ENCODE assay signal across 8 cellular contexts in genomic region chr11:803770-804598, GRCh38. TPM values are rescaled to one million over a fixed set of nuclear protein-coding genes. Genes with fewer than 3 reads are reported as not detected.
DNase-seq lines count a peak whose midpoint lies in the region; ATAC-seq and TF ChIP-seq lines count a peak whose summit lies in the region.

No MANE protein-coding gene starts in this region.

- H3K4me1 ChIP-seq in gastrocnemius medialis, result peaks cover 24 to 28% of the 10 kb centered on the region in 2 donors

- TF ChIP-seq CTCF in epithelial cell of esophagus (IDR thresholded peaks at IDR 0.05; ENCODE audit: insufficient read depth, low read depth, low read length, missing control alignments) (no peak), gastrocnemius medialis (IDR thresholded peaks at IDR 0.05 in 4 of 5, conservative IDR thresholded peaks at IDR 0.05 in 1 of 5) (no peak)

- TF ChIP-seq POLR2A in gastrocnemius medialis (IDR thresholded peaks at IDR 0.05), result no peak

- intact Hi-C loops in gastrocnemius medialis (cut with DNase I; ENCODE audit: low total_unique reads), result no loop called here

- no peak overlapping the region for H3K27ac ChIP-seq in gastrocnemius medialis
- H3K27ac ChIP-seq in substantia nigra (ENCODE audit: low read depth, low read length, poor library complexity, severe bottlenecking), result no peak overlapping the region

- ATAC-seq in gastrocnemius medialis (no peak), HG02870 (IDR thresholded peaks at IDR 0.05; ENCODE audit: unreplicated experiment) (no peak)

- no peaks in the 10 kb centered on the region for H3K9me3 ChIP-seq in gastrocnemius medialis

- peak; percentile 81 for DNase-seq in DMS 273 (lab: John Stamatoyannopoulos, UW; ENCODE audit: unreplicated experiment)
- DNase-seq in DMS 273 treated with DMSO at 0.1 percent for 48 hours (lab: John Stamatoyannopoulos, UW), result no peak
- DNase-seq in NCI-H748 treated with DMSO at 0.1 percent for 48 hours (lab: John Stamatoyannopoulos, UW), result peak; percentile 29
- peak; percentile 77 for DNase-seq in epithelial cell of esophagus (ENCODE audit: low read depth)
- DNase-seq in gastrocnemius medialis, result no peak
- no peak for DNase-seq in stimulated activated CD4-positive, alpha-beta T cell treated with anti-CD3 and anti-CD28 coated beads, Interleukin-1b, Interleukin-23, amount 100 ng/mL, for 48 hours
- no peak for DNase-seq in substantia nigra (lab: John Stamatoyannopoulos, UW)

- H3K4me3 ChIP-seq in epithelial cell of esophagus (ENCODE audit: low read length), result peak overlapping the region; percentile 75
- H3K4me3 ChIP-seq in gastrocnemius medialis, result peak overlapping the region in 3 of 4 donors; percentile 54 to 70 (median 54)

- in situ Hi-C loops in gastrocnemius medialis (cut with MboI; ENCODE audit: low sequenced_read_pairs in 4 of 4), result no loop called here

- no peaks in the 10 kb centered on the region for H3K27me3 ChIP-seq in gastrocnemius medialis

- peaks cover 0 to 41% of the 10 kb centered on the region in 2 donors for H3K36me3 ChIP-seq in gastrocnemius medialis

RNA-seq across cellular contexts. Expression of gene PIDD1, which starts 1.0 kb away (rescaled TPM):
- total RNA-seq in gastrocnemius medialis, result 10 to 100 TPM in 2 of 4 donors, 1 to 10 TPM in 2; 6.3 to 35.7 (median 10.2) TPM

RNA-seq across cellular contexts. Expression of gene RPLP2, which starts 5.8 kb away (rescaled TPM):
- 100 to 1,000 TPM; 314 to 600 (median 440) TPM for total RNA-seq in gastrocnemius medialis

RNA-seq across cellular contexts. Expression of gene SLC25A22, which starts 5.9 kb away (rescaled TPM):
- 1 to 10 TPM in 2 of 4 donors, under 1 TPM in 1, not detected in 1; 0.80 to 1.5 (median 1.0) TPM for total RNA-seq in gastrocnemius medialis

RNA-seq across cellular contexts. Expression of gene CEND1, which starts 14.1 kb away (rescaled TPM):
- under 1 TPM in 1 of 4 donors, not detected in 3; 0.20 TPM for total RNA-seq in gastrocnemius medialis

RNA-seq across cellular contexts. Expression of gene PNPLA2, which starts 14.7 kb away (rescaled TPM):
- 10 to 100 TPM; 58.9 to 93.3 (median 91.7) TPM for total RNA-seq in gastrocnemius medialis

Comparison
In these comparisons a context has a peak if more than half of its experiments do, and no peak if none do; other contexts are left out.
1. DNase-seq: peak in DMS 273 (single experiment), NCI-H748 treated with DMSO at 0.1 percent for 48 hours (single experiment) and epithelial cell of esophagus (single experiment); none in DMS 273 treated with DMSO at 0.1 percent for 48 hours (single experiment), gastrocnemius medialis (0 of 2), stimulated activated CD4-positive, alpha-beta T cell treated with anti-CD3 and anti-CD28 coated beads, Interleukin-1b, Interleukin-23, amount 100 ng/mL, for 48 hours (single experiment) and substantia nigra (0 of 49).